ENCODE assay signal across 24 cellular contexts in the genomic region with DNA sequence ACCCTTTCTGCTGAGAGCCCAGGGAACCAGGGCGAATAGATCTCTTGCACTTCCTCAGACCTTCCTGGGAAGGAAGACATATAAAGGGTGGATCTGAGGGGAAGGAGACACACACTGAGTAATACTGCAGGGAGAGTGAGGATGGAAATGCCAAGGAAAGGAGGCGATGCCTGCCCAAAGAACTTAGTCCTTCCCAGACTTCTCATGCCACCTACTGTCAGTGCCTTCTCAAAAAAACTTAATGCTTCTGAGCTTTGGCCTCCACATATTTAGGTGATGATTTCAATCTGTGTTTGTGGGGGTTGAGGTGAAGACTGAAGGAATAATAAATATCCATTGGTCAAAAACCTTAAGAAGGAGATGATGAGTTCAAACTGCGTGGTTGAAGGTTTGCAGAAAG. TPM values are rescaled to one million over a fixed set of nuclear protein-coding genes. Genes with fewer than 3 reads are reported as not detected.
DNase-seq lines count a peak whose midpoint lies in the region; ATAC-seq and TF ChIP-seq lines count a peak whose summit lies in the region.
"Had no signal": no experiment of that assay in that cellular context is flagged by ENCODE, and none has a peak within 500 bp of the region (broad histone marks: within the 10 kb centered on the region; RNA-seq: fewer than 3 reads in every experiment).

No MANE protein-coding gene starts in this region.

- H3K4me1 Mint-ChIP-seq in activated CD4-positive, alpha-beta T cell treated with anti-CD3 and anti-CD28 coated beads, Interleukin-2, amount 10 ng/mL, durations not matched to agents 24 days and 14 days, result peaks cover 14% of the 10 kb centered on the region
- peaks cover 43% of the 10 kb centered on the region for H3K4me1 Mint-ChIP-seq in HFFc6 (ENCODE audit: low read depth)
- H3K4me1 Mint-ChIP-seq in naive B cell, result peaks cover 32 to 39% (median 35%) of the 10 kb centered on the region in 3 donors
- no peaks in the 10 kb centered on the region for H3K4me1 Mint-ChIP-seq in glutamatergic neuron (ENCODE audit: low read depth, unreplicated experiment)

- no peaks in the 10 kb centered on the region for H3K4me1 ChIP-seq in PC-9 (replicated peaks; ENCODE audit: insufficient read depth)
- H3K4me1 ChIP-seq: thyroid gland had no signal

- H3K27me3 Mint-ChIP-seq in activated CD4-positive, alpha-beta T cell treated with anti-CD3 and anti-CD28 coated beads, Interleukin-2, amount 10 ng/mL, durations not matched to agents 24 days and 14 days, result no peaks in the 10 kb centered on the region
- no peaks in the 10 kb centered on the region for H3K27me3 Mint-ChIP-seq in HFFc6 (ENCODE audit: insufficient read depth)
- H3K27me3 Mint-ChIP-seq in naive B cell, result no peaks in the 10 kb centered on the region
- peaks cover 4% of the 10 kb centered on the region for H3K27me3 Mint-ChIP-seq in glutamatergic neuron (ENCODE audit: unreplicated experiment)
- H3K27me3 Mint-ChIP-seq: IgD-negative memory B cell; stimulated activated naive B cell treated with anti-CD40 and anti-IgM and Interleukin-4, amounts not matched to agents 10 μg/mL and 1 μg/mL and 100 μg/mL, for 72 hours had no signal

- no peaks in the 10 kb centered on the region for H3F3A ChIP-seq in PC-9 (ENCODE audit: insufficient read depth, low read depth)

- ATAC-seq in naive B cell (ENCODE audit: low read depth in 2 of 2) (no peak), HG02642 (IDR thresholded peaks at IDR 0.05; ENCODE audit: poor library complexity, unreplicated experiment) (no peak)
- ATAC-seq: stimulated activated naive B cell treated with anti-CD40 and anti-IgM and Interleukin-4, amounts not matched to agents 10 μg/mL and 1 μg/mL and 100 μg/mL, for 72 hours had no signal

- no peak overlapping the region for H3K4me2 ChIP-seq in PC-9

- no peaks in the 10 kb centered on the region for H3K36me3 ChIP-seq in PC-9 (ENCODE audit: low read depth)
- H3K36me3 ChIP-seq: thyroid gland had no signal

- no peaks in the 10 kb centered on the region for H3K27me3 ChIP-seq in PC-9 (ENCODE audit: insufficient read depth, low read depth)
- H3K27me3 ChIP-seq: neutrophil, thyroid gland had no signal

- no peak overlapping the region for H3K27ac ChIP-seq in PC-9
- H3K27ac ChIP-seq: 22Rv1, neutrophil, thyroid gland had no signal

- CTCF ChIA-PET in PC-9 (lab: Charles Lee), result no interaction called here

- no peaks in the 10 kb centered on the region for H3K9me2 ChIP-seq in PC-9 (ENCODE audit: insufficient read depth)

- intact Hi-C loops in activated CD4-positive, alpha-beta T cell treated with anti-CD3 and anti-CD28 coated beads, Interleukin-2, amount 10 ng/mL, durations not matched to agents 24 days and 14 days (cut with micrococcal nuclease), result no loop called here
- intact Hi-C loops in PC-9 (cut with micrococcal nuclease; ENCODE audit: unreplicated experiment), result no loop called here

- no peak overlapping the region for H3K4me3 ChIP-seq in PC-9
- H3K4me3 ChIP-seq: thyroid gland had no signal

- no peak for DNase-seq in activated CD4-positive, alpha-beta T cell treated with anti-CD3 and anti-CD28 coated beads, Interleukin-2, amount 10 ng/mL, durations not matched to agents 24 days and 14 days
- no peak for DNase-seq in activated CD4-positive, alpha-beta T cell treated with anti-CD3 and anti-CD28 coated beads, Interleukin-2, amount 50 U/mL, for 1 hour
- DNase-seq in HFFc6, result peak; percentile 43
- DNase-seq in amniotic epithelial cell (ENCODE audit: low read depth), result peak; percentile 26
- no peak for DNase-seq in naive B cell
- DNase-seq in PC-9, result no peak
- DNase-seq in glutamatergic neuron, result no peak
- DNase-seq: activated CD4-positive, alpha-beta T cell treated with anti-CD3 and anti-CD28 coated beads for 4 hours; DMS53; effector memory CD4-positive, alpha-beta T cell; hippocampal formation; MV-4-11; NCI-H1930; NCI-H446; RPMI8226; stimulated activated CD4-positive, alpha-beta T cell treated with anti-CD3 and anti-CD28 coated beads, Interleukin-15, amount 100 ng/mL, for 24 hours; stimulated activated naive B cell treated with anti-CD40 and anti-IgM and Interleukin-4, amounts not matched to agents 10 μg/mL and 1 μg/mL and 100 μg/mL, for 72 hours; thyroid gland had no signal

- no peak overlapping the region for H3K4me3 Mint-ChIP-seq in activated CD4-positive, alpha-beta T cell treated with anti-CD3 and anti-CD28 coated beads, Interleukin-2, amount 10 ng/mL, durations not matched to agents 24 days and 14 days
- H3K4me3 Mint-ChIP-seq in HFFc6 (no peak overlapping the region), naive B cell (no peak overlapping the region), glutamatergic neuron (ENCODE audit: unreplicated experiment) (no peak overlapping the region)
- H3K4me3 Mint-ChIP-seq: CD14-positive monocyte; mesothelial cell of epicardium; stimulated activated naive B cell treated with anti-CD40 and anti-IgM and Interleukin-4, amounts not matched to agents 10 μg/mL and 1 μg/mL and 100 μg/mL, for 72 hours had no signal

- no peak overlapping the region for H2AFZ ChIP-seq in PC-9

- BruUV-seq in PC-9 (replicated peaks; lab: Mats Ljungman, UMichigan), result no TSS peak

- H3K79me2 ChIP-seq in PC-9 (ENCODE audit: low read depth), result no peaks in the 10 kb centered on the region

- no peaks in the 10 kb centered on the region for H4K20me1 ChIP-seq in PC-9 (ENCODE audit: insufficient read depth)

- POLR2A ChIA-PET in PC-9 (lab: Charles Lee; ENCODE audit: unreplicated experiment), result no interaction called here

- H3K36me3 Mint-ChIP-seq in activated CD4-positive, alpha-beta T cell treated with anti-CD3 and anti-CD28 coated beads, Interleukin-2, amount 10 ng/mL, durations not matched to agents 24 days and 14 days (ENCODE audit: low read depth), result peaks cover 88% of the 10 kb centered on the region
- H3K36me3 Mint-ChIP-seq in HFFc6 (ENCODE audit: low read depth) (peaks cover 4% of the 10 kb centered on the region; the same call in 1 of the 2 replicates), naive B cell (peaks cover 29 to 64% of the 10 kb centered on the region in 2 donors), glutamatergic neuron (ENCODE audit: unreplicated experiment) (no peaks in the 10 kb centered on the region)

- H3K9me3 ChIP-seq in PC-9 (ENCODE audit: insufficient read depth, low read depth), result no peaks in the 10 kb centered on the region
- H3K9me3 ChIP-seq: neutrophil, thyroid gland had no signal

- peak; percentile 28; the same call in 1 of the 2 replicates for TF ChIP-seq CTCF in HFFc6 (IDR thresholded peaks at IDR 0.05)
- no peak for TF ChIP-seq CTCF in PC-9 (conservative IDR thresholded peaks at IDR 0.05)
- no peak for TF ChIP-seq CTCF in glutamatergic neuron (IDR thresholded peaks at IDR 0.05; ENCODE audit: partially characterized antibody, unreplicated experiment)

- H3K9me3 Mint-ChIP-seq in activated CD4-positive, alpha-beta T cell treated with anti-CD3 and anti-CD28 coated beads, Interleukin-2, amount 10 ng/mL, durations not matched to agents 24 days and 14 days, result peaks cover 17% of the 10 kb centered on the region
- no peaks in the 10 kb centered on the region; the same call in 1 of the 2 replicates for H3K9me3 Mint-ChIP-seq in HFFc6
- H3K9me3 Mint-ChIP-seq in naive B cell, result peaks cover 0 to 4% (median 0%) of the 10 kb centered on the region in 7 donors
- no peaks in the 10 kb centered on the region for H3K9me3 Mint-ChIP-seq in glutamatergic neuron (ENCODE audit: unreplicated experiment)
- H3K9me3 Mint-ChIP-seq: mesothelial cell of epicardium had no signal

- H3K27ac Mint-ChIP-seq in activated CD4-positive, alpha-beta T cell treated with anti-CD3 and anti-CD28 coated beads, Interleukin-2, amount 10 ng/mL, durations not matched to agents 24 days and 14 days, result peak overlapping the region; percentile 67
- H3K27ac Mint-ChIP-seq in HFFc6, result peak overlapping the region; percentile 76
- peak overlapping the region in 4 of 6 donors; percentile 58 to 88 (median 70) for H3K27ac Mint-ChIP-seq in naive B cell
- H3K27ac Mint-ChIP-seq in glutamatergic neuron (ENCODE audit: unreplicated experiment), result no peak overlapping the region
- H3K27ac Mint-ChIP-seq: mesothelial cell of epicardium had no signal

RNA-seq across cellular contexts. Expression of gene BTN3A1, which starts 9.7 kb away (rescaled TPM):
- total RNA-seq in activated CD4-positive, alpha-beta T cell treated with anti-CD3 and anti-CD28 coated beads, Interleukin-2, amount 10 ng/mL, durations not matched to agents 24 days and 14 days, result 29.6 and 33.2 TPM in 2 replicates
- total RNA-seq in HFFc6 (2021; fragmentation: NEBNext Ultra II Directional; extraction: Animal tissue kit (Norgen Biotek cat#: 25700)), result 10 to 100 TPM; 10.3 to 16.2 (median 13.8) TPM
- polyA plus RNA-seq in naive B cell (ENCODE audit: low read depth in 6 of 6), result 10 to 100 TPM; 14.0 to 30.0 (median 19.2) TPM
- 28.3 and 30.4 TPM in 2 replicates for total RNA-seq in PC-9 (2021)
- total RNA-seq in glutamatergic neuron (ENCODE audit: unreplicated experiment), result 2.2 TPM

RNA-seq across cellular contexts. Expression of gene BTN3A3, which starts 28.6 kb away (rescaled TPM):
- 37.7 and 38.2 TPM in 2 replicates for total RNA-seq in activated CD4-positive, alpha-beta T cell treated with anti-CD3 and anti-CD28 coated beads, Interleukin-2, amount 10 ng/mL, durations not matched to agents 24 days and 14 days
- total RNA-seq in HFFc6 (2021; fragmentation: NEBNext Ultra II Directional; extraction: Animal tissue kit (Norgen Biotek cat#: 25700)), result 1 to 10 TPM; 4.6 to 9.9 (median 8.4) TPM
- polyA plus RNA-seq in naive B cell (ENCODE audit: low read depth in 6 of 6), result 10 to 100 TPM; 20.3 to 39.2 (median 27.3) TPM
- 26.2 and 29.8 TPM in 2 replicates for total RNA-seq in PC-9 (2021)
- not detected for total RNA-seq in glutamatergic neuron (ENCODE audit: unreplicated experiment)

RNA-seq across cellular contexts. Expression of gene BTN2A2, which starts 28.8 kb away (rescaled TPM):
- total RNA-seq in activated CD4-positive, alpha-beta T cell treated with anti-CD3 and anti-CD28 coated beads, Interleukin-2, amount 10 ng/mL, durations not matched to agents 24 days and 14 days, result 23.8 and 25.0 TPM in 2 replicates
- total RNA-seq in HFFc6 (2021; fragmentation: NEBNext Ultra II Directional; extraction: Animal tissue kit (Norgen Biotek cat#: 25700)), result 10 to 100 TPM in 4 of 6 experiments, 1 to 10 TPM in 2; 9.1 to 11.9 (median 10.5) TPM
- 10 to 100 TPM; 37.9 to 63.8 (median 45.1) TPM for polyA plus RNA-seq in naive B cell (ENCODE audit: low read depth in 6 of 6)
- total RNA-seq in PC-9 (2021) (20.7 and 23.4 TPM in 2 replicates), glutamatergic neuron (ENCODE audit: unreplicated experiment) (109 TPM)

RNA-seq across cellular contexts. Expression of gene BTN2A1, which starts 46.0 kb away (rescaled TPM):
- total RNA-seq in activated CD4-positive, alpha-beta T cell treated with anti-CD3 and anti-CD28 coated beads, Interleukin-2, amount 10 ng/mL, durations not matched to agents 24 days and 14 days, result 16.5 and 19.8 TPM in 2 replicates
- 10 to 100 TPM; 29.2 to 35.4 (median 33.0) TPM for total RNA-seq in HFFc6 (2021; fragmentation: NEBNext Ultra II Directional; extraction: Animal tissue kit (Norgen Biotek cat#: 25700))
- 10 to 100 TPM in 5 of 6 donors, 1 to 10 TPM in 1; 8.4 to 21.4 (median 13.0) TPM for polyA plus RNA-seq in naive B cell (ENCODE audit: low read depth in 6 of 6)
- 19.5 and 23.4 TPM in 2 replicates for total RNA-seq in PC-9 (2021)
- 41.6 TPM for total RNA-seq in glutamatergic neuron (ENCODE audit: unreplicated experiment)

RNA-seq across cellular contexts. Expression of gene BTN3A2, which starts 46.8 kb away (rescaled TPM):
- 48.0 and 50.8 TPM in 2 replicates for total RNA-seq in activated CD4-positive, alpha-beta T cell treated with anti-CD3 and anti-CD28 coated beads, Interleukin-2, amount 10 ng/mL, durations not matched to agents 24 days and 14 days
- 10 to 100 TPM; 16.4 to 27.5 (median 24.9) TPM for total RNA-seq in HFFc6 (2021; fragmentation: NEBNext Ultra II Directional; extraction: Animal tissue kit (Norgen Biotek cat#: 25700))
- 100 to 1,000 TPM in 1 of 6 donors, 10 to 100 TPM in 5; 26.7 to 112 (median 51.7) TPM for polyA plus RNA-seq in naive B cell (ENCODE audit: low read depth in 6 of 6)
- total RNA-seq in PC-9 (2021) (28.7 and 32.9 TPM in 2 replicates), glutamatergic neuron (ENCODE audit: unreplicated experiment) (1.3 TPM)

Comparison
In these comparisons a context has a peak if more than half of its experiments do, and no peak if none do; other contexts are left out.
1. DNase-seq: peak in HFFc6 (single experiment) and amniotic epithelial cell (single experiment); none in activated CD4-positive, alpha-beta T cell treated with anti-CD3 and anti-CD28 coated beads, Interleukin-2, amount 10 ng/mL, durations not matched to agents 24 days and 14 days (single experiment), activated CD4-positive, alpha-beta T cell treated with anti-CD3 and anti-CD28 coated beads, Interleukin-2, amount 50 U/mL, for 1 hour (single experiment), naive B cell (single experiment), PC-9 (0 of 2) and glutamatergic neuron (single experiment).